ENCODE assay signal across 1 cellular context in the genomic region with DNA sequence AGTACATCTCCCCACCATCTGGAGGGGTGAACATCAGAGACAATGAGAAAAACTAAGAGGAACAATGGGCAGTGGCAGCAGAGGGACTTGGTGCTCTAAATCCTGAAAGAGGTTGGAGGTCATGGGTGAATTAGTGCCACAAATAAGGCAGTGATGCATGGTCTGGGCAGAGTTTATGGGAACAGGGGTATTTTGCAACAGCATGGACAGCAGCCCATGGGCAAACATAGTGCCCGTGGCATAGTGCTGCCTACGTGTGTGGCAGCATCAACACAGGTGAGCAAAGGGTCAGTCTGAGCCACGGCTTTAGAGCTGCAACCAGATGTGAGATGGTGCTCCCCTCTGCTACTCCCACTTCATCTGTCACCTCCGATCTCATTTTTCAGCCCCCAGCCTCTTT.
TF ChIP-seq lines count a peak whose summit lies in the region.

No MANE protein-coding gene starts in this region.

TF ChIP-seq in IMR-90, 13 proteins besides CTCF, POLR2A, EP300 and RAD21 (continued from another document):
- TF ChIP-seq, protein P1, sequence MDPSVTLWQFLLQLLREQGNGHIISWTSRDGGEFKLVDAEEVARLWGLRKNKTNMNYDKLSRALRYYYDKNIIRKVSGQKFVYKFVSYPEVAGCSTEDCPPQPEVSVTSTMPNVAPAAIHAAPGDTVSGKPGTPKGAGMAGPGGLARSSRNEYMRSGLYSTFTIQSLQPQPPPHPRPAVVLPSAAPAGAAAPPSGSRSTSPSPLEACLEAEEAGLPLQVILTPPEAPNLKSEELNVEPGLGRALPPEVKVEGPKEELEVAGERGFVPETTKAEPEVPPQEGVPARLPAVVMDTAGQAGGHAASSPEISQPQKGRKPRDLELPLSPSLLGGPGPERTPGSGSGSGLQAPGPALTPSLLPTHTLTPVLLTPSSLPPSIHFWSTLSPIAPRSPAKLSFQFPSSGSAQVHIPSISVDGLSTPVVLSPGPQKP (IDR thresholded peaks at IDR 0.05; ENCODE audit: borderline replicate concordance, low read depth, low read length), result no peak
- TF ChIP-seq MXI1 (IDR thresholded peaks at IDR 0.05; ENCODE audit: borderline replicate concordance, low read depth, low read length), result no peak
